Comparison of ENCODE assay signal across 18 cellular contexts in the genomic region with DNA sequence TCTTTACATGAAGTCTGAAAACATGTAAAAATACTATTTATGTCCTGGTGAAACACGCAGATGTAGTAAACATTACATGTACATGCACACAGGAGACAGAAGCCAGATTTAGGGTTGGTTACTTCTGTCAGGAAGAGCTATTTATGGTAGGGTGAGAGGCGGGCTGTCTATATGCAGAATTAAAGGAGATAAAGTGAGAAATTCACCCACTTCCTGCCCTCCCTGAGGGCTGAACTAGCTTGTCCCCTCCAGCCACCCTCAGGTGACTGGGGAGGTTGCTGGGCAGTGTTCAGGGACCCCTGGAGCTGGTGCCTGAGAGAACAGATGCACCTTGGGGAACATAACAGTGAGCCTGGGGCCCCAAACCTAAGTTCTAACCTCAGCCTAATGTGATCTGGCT. TPM values are rescaled to one million over a fixed set of nuclear protein-coding genes. Genes with fewer than 3 reads are reported as not detected.
DNase-seq lines count a peak whose midpoint lies in the region; ATAC-seq and TF ChIP-seq lines count a peak whose summit lies in the region.
"Had no signal": no experiment of that assay in that cellular context is flagged by ENCODE, and none has a peak within 500 bp of the region (broad histone marks: within the 10 kb centered on the region; RNA-seq: fewer than 3 reads in every experiment).

No MANE protein-coding gene starts in this region.

- H3K4me3 Mint-ChIP-seq in activated T-cell treated with anti-CD3 and anti-CD28 coated beads, Interleukin-2, amount 50 U/mL, for 72 hours, result peak overlapping the region; percentile 22 to 88
- peak overlapping the region; percentile 79 to 83 for H3K4me3 Mint-ChIP-seq in effector memory CD8-positive, alpha-beta T cell
- H3K4me3 Mint-ChIP-seq: nephron had no signal

- H3K9me2 ChIP-seq in Loucy (replicated peaks; ENCODE audit: low read depth, low read length), result no peaks in the 10 kb centered on the region

- H3K36me3 Mint-ChIP-seq in activated T-cell treated with anti-CD3 and anti-CD28 coated beads, Interleukin-2, amount 50 U/mL, for 72 hours (ENCODE audit: insufficient read depth in 2 of 2), result no peaks in the 10 kb centered on the region
- H3K36me3 Mint-ChIP-seq in effector memory CD8-positive, alpha-beta T cell (ENCODE audit: insufficient read depth), result peaks cover 2% of the 10 kb centered on the region

- H3K4me3 ChIP-seq in Loucy (ENCODE audit: low read length, poor library complexity, severe bottlenecking), result peak overlapping the region; percentile 30
- H3K4me3 ChIP-seq: left lung had no signal

- no peak for DNase-seq in activated T-cell treated with anti-CD3 and anti-CD28 coated beads, Interleukin-2, amount 50 U/mL, for 72 hours
- DNase-seq in activated T-cell treated with anti-CD3 and anti-CD28 coated beads, Interleukin-2, amount 50 U/mL, for 48 hours, result no peak
- DNase-seq in effector memory CD8-positive, alpha-beta T cell, result no peak
- DNase-seq in sciatic nerve (ENCODE audit: low spot score) (no peak), NCI-H345 treated with DMSO at 0.1 percent for 48 hours (lab: John Stamatoyannopoulos, UW; ENCODE audit: unreplicated experiment) (no peak)
- DNase-seq in activated effector memory CD4-positive, alpha-beta T cell treated with anti-CD3 and anti-CD28 coated beads, Interleukin-2, amount 50 U/mL, for 16 hours, result no peak
- DNase-seq: activated CD4-positive, CD25-positive, alpha-beta regulatory T cell; Calu3; left lung; NCI-H1417; NCI-H446 treated with DMSO at 0.1 percent for 48 hours; stimulated activated CD4-positive, alpha-beta T cell treated with anti-CD3 and anti-CD28 coated beads, Interleukin-1b, Interleukin-23, amount 100 ng/mL, for 48 hours; SW 1271 had no signal

- intact Hi-C loops in sciatic nerve (cut with DNase I), result no loop called here

- peaks cover 33% of the 10 kb centered on the region for H3K4me1 ChIP-seq in Loucy (ENCODE audit: insufficient read depth, low read length, poor library complexity, severe bottlenecking)

- H3K9me3 Mint-ChIP-seq in activated T-cell treated with anti-CD3 and anti-CD28 coated beads, Interleukin-2, amount 50 U/mL, for 72 hours, result no peaks in the 10 kb centered on the region
- no peaks in the 10 kb centered on the region for H3K9me3 Mint-ChIP-seq in effector memory CD8-positive, alpha-beta T cell
- H3K9me3 Mint-ChIP-seq: nephron had no signal

- no peak for TF ChIP-seq CTCF in Loucy (conservative IDR thresholded peaks at IDR 0.05; ENCODE audit: low read length)

- peak overlapping the region; percentile 65 for H3K4me2 ChIP-seq in Loucy (ENCODE audit: low read depth, low read length, poor library complexity, severe bottlenecking)

- H3K4me1 Mint-ChIP-seq in activated T-cell treated with anti-CD3 and anti-CD28 coated beads, Interleukin-2, amount 50 U/mL, for 72 hours (ENCODE audit: low read depth), result peaks cover 46% of the 10 kb centered on the region
- peaks cover 29% of the 10 kb centered on the region in 2 donors for H3K4me1 Mint-ChIP-seq in effector memory CD8-positive, alpha-beta T cell (ENCODE audit: low read depth in 2 of 2)

- H4K20me1 ChIP-seq in Loucy (ENCODE audit: insufficient read depth, low read length, poor library complexity, severe bottlenecking), result peaks cover 5% of the 10 kb centered on the region

- ATAC-seq in activated T-cell treated with anti-CD3 and anti-CD28 coated beads, Interleukin-2, amount 50 U/mL, for 72 hours (replicated peaks in 1 of 2), result peak; percentile 20 to 32
- ATAC-seq in effector memory CD8-positive, alpha-beta T cell (replicated peaks), result peak; percentile 47
- ATAC-seq in sciatic nerve (peak; percentile 5), esophagus mucosa (no peak)
- ATAC-seq: left lung had no signal

- peak overlapping the region; percentile 59 for H3K27ac Mint-ChIP-seq in activated T-cell treated with anti-CD3 and anti-CD28 coated beads, Interleukin-2, amount 50 U/mL, for 72 hours
- H3K27ac Mint-ChIP-seq in effector memory CD8-positive, alpha-beta T cell, result peak overlapping the region; percentile 32 to 44
- H3K27ac Mint-ChIP-seq: nephron had no signal

- H3F3A ChIP-seq in Loucy (ENCODE audit: low read depth), result 0 out of 2 replicates have a peak, but pooled peaks cover 3% of the 10 kb centered on the region

- no peaks in the 10 kb centered on the region for H3K27me3 Mint-ChIP-seq in activated T-cell treated with anti-CD3 and anti-CD28 coated beads, Interleukin-2, amount 50 U/mL, for 72 hours (ENCODE audit: low read depth)
- H3K27me3 Mint-ChIP-seq in effector memory CD8-positive, alpha-beta T cell, result no peaks in the 10 kb centered on the region

- H3K79me2 ChIP-seq in Loucy (ENCODE audit: insufficient read depth, low read length), result no peaks in the 10 kb centered on the region

- no peak overlapping the region for H3K9ac ChIP-seq in Loucy (ENCODE audit: low read depth, low read length, poor library complexity, severe bottlenecking)

- H3K9me3 ChIP-seq in Loucy (ENCODE audit: insufficient read depth, low read depth, low read length), result no peaks in the 10 kb centered on the region
- H3K9me3 ChIP-seq: left lung, tibial nerve had no signal

- no peak overlapping the region for H2AFZ ChIP-seq in Loucy (ENCODE audit: low read length)

- H3K27me3 ChIP-seq in Loucy (ENCODE audit: insufficient read depth, low read length, poor library complexity, severe bottlenecking), result peaks cover 20% of the 10 kb centered on the region
- H3K27me3 ChIP-seq: tibial nerve had no signal

- H3K36me3 ChIP-seq in Loucy (ENCODE audit: insufficient read depth, low read length), result no peaks in the 10 kb centered on the region
- H3K36me3 ChIP-seq: left lung, tibial nerve had no signal

RNA-seq across cellular contexts. Expression of a gene that starts 1.1 kb away (rescaled TPM):
- 1 to 10 TPM in 1 of 2 donors, under 1 TPM in 1; 0.14 to 4.2 TPM for total RNA-seq in activated T-cell treated with anti-CD3 and anti-CD28 coated beads, Interleukin-2, amount 50 U/mL, for 72 hours
- total RNA-seq in sciatic nerve (91.7 TPM), esophagus mucosa (0.20 TPM)
- total RNA-seq: renal cortical epithelial cell had no signal

RNA-seq across cellular contexts. Expression of a gene that starts 30.3 kb away (rescaled TPM):
- total RNA-seq in activated T-cell treated with anti-CD3 and anti-CD28 coated beads, Interleukin-2, amount 50 U/mL, for 72 hours, result 100 to 1,000 TPM; 116 to 149 TPM
- 154 TPM for total RNA-seq in sciatic nerve
- total RNA-seq in esophagus mucosa, result 88.0 TPM

RNA-seq across cellular contexts. Expression of a gene that starts 49.8 kb away (rescaled TPM):
- 1 to 10 TPM; 1.4 to 3.2 TPM for total RNA-seq in activated T-cell treated with anti-CD3 and anti-CD28 coated beads, Interleukin-2, amount 50 U/mL, for 72 hours
- total RNA-seq in sciatic nerve (19.7 TPM), esophagus mucosa (9.8 TPM)

Comparison
In these comparisons a context has a peak if more than half of its experiments do, and no peak if none do; other contexts are left out.
1. RNA of a gene that starts 1.1 kb away (total RNA-seq): 91.7 TPM in sciatic nerve (single experiment); 0.14 to 4.2 TPM in activated T-cell treated with anti-CD3 and anti-CD28 coated beads, Interleukin-2, amount 50 U/mL, for 72 hours and 0.20 TPM in esophagus mucosa (single experiment); every median in the first group is over 10 times any median in the second.